11 cellular contexts compared by ENCODE assay signal in the genomic region with DNA sequence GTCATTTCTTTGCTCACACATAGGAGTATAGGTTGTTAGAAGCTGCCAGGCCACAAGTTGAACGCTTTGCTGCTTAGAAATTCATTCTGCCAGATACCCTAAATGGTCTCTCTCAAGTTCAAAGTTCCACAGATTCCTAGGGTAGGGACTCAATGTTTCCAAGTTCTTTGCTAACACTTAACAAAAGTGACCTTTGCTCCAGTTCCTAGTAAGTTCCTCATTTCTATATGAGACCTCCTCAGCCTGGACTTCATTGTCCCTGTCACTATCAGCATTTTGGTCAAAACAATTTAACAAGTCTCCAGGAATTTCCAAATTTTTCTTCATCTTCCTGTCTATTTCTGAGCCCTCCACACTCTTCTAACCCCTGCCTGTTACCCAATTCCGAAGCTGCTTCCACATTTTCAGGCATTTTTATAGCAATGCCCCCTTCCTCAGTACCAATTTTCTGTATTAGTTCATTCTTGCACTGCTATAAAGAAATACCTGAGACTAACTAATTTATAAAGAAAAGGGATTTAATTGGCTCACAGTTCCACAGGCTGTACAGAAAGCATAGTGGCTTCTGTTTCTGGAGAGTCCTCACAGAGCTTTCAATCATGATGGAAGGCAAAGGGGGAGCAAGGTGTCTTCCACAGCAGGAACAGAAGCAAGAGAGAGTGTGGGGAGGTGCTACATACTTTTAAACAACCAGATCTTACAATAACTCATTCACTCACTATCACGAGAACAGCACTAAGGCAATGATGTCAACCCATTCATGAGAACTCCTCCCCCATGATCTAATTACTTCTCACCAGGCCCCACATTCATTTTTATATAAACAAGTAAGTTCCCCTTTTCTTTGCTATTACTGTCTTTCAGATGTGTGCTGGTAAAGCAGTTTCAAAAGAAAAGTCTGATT. TPM values are rescaled to one million over a fixed set of nuclear protein-coding genes. Genes with fewer than 3 reads are reported as not detected.
DNase-seq lines count a peak whose midpoint lies in the region; ATAC-seq and TF ChIP-seq lines count a peak whose summit lies in the region.
"Had no signal": no experiment of that assay in that cellular context is flagged by ENCODE, and none has a peak within 500 bp of the region (broad histone marks: within the 10 kb centered on the region; RNA-seq: fewer than 3 reads in every experiment).

No MANE protein-coding gene starts in this region.

- no peaks in the 10 kb centered on the region for H3K36me3 ChIP-seq in right atrium auricular region
- no peaks in the 10 kb centered on the region for H3K36me3 ChIP-seq in thoracic aorta

- H3K4me3 Mint-ChIP-seq in activated naive CD4-positive, alpha-beta T cell treated with anti-CD3 and anti-CD28 coated beads for 36 hours: no peak overlapping the region

- H3K9me3 ChIP-seq in right atrium auricular region (no peaks in the 10 kb centered on the region), thoracic aorta (no peaks in the 10 kb centered on the region)

- no peak overlapping the region for H3K4me3 ChIP-seq in right atrium auricular region
- peak overlapping the region; percentile 35 for H3K4me3 ChIP-seq in thoracic aorta

- intact Hi-C loops in activated naive CD4-positive, alpha-beta T cell treated with anti-CD3 and anti-CD28 coated beads for 36 hours (cut with micrococcal nuclease): loop anchor here (5.0 kb wide), 1 partner anchor 216 kb away; a partner anchor contains a TSS

- H3K27ac ChIP-seq in right atrium auricular region (peak overlapping the region; percentile 13 to 51), thoracic aorta (peak overlapping the region in 1 of 2 donors; percentile 53)

- no peak for TF ChIP-seq CTCF in right atrium auricular region (IDR thresholded peaks at IDR 0.05)
- TF ChIP-seq CTCF in thoracic aorta (IDR thresholded peaks at IDR 0.05): no peak

- peaks cover 5% of the 10 kb centered on the region for H3K9me3 Mint-ChIP-seq in activated naive CD4-positive, alpha-beta T cell treated with anti-CD3 and anti-CD28 coated beads for 36 hours
- H3K9me3 Mint-ChIP-seq in activated naive CD4-positive, alpha-beta T cell treated with anti-CD3 and anti-CD28 coated beads, Interleukin-2, amount 50 U/mL, for 72 hours: peaks cover 0 to 17% of the 10 kb centered on the region in 2 donors

- no peak for ATAC-seq in activated naive CD4-positive, alpha-beta T cell treated with anti-CD3 and anti-CD28 coated beads, Interleukin-2, amount 50 U/mL, for 72 hours
- ATAC-seq in thoracic aorta (ENCODE audit: insufficient number of reproducible peaks, low FRiP score, low read depth) (no peak), HG03159 (IDR thresholded peaks at IDR 0.05; ENCODE audit: unreplicated experiment) (no peak)

- no peaks in the 10 kb centered on the region for H3K36me3 Mint-ChIP-seq in activated naive CD4-positive, alpha-beta T cell treated with anti-CD3 and anti-CD28 coated beads for 36 hours (ENCODE audit: low read depth)
- peaks cover 6 to 7% of the 10 kb centered on the region in 2 donors for H3K36me3 Mint-ChIP-seq in activated naive CD4-positive, alpha-beta T cell treated with anti-CD3 and anti-CD28 coated beads, Interleukin-2, amount 50 U/mL, for 72 hours

- H3K4me1 ChIP-seq in right atrium auricular region (no peaks in the 10 kb centered on the region), thoracic aorta (ENCODE audit: control insufficient read depth in 1 of 2, low read depth in 2 of 2) (no peaks in the 10 kb centered on the region)

- H3K27me3 ChIP-seq in right atrium auricular region (no peaks in the 10 kb centered on the region), thoracic aorta (replicated peaks; ENCODE audit: insufficient read depth) (no peaks in the 10 kb centered on the region)

- no peak for DNase-seq in activated naive CD4-positive, alpha-beta T cell treated with anti-CD3 and anti-CD28 coated beads for 36 hours
- DNase-seq in activated naive CD4-positive, alpha-beta T cell treated with anti-CD3 and anti-CD28 coated beads, Interleukin-2, amount 50 U/mL, for 72 hours (ENCODE audit: low spot score in 2 of 2): no peak
- DNase-seq in SKM-1 treated with dmso at 0.1 percent for 144 hours (lab: John Stamatoyannopoulos, UW; ENCODE audit: unreplicated experiment) (peak; percentile 46), right atrium auricular region (ENCODE audit: low spot score) (no peak), thoracic aorta (ENCODE audit: low spot score) (no peak), GOT3 (lab: John Stamatoyannopoulos, UW) (no peak), SW480 (ENCODE audit: low spot score) (no peak)
- DNase-seq: H7 had no signal

- no peaks in the 10 kb centered on the region for H3K27me3 Mint-ChIP-seq in activated naive CD4-positive, alpha-beta T cell treated with anti-CD3 and anti-CD28 coated beads for 36 hours (ENCODE audit: low read depth)

- CTCF ChIA-PET in activated naive CD4-positive, alpha-beta T cell treated with anti-CD3 and anti-CD28 coated beads for 36 hours (lab: Charles Lee): no interaction called here

- H3K4me1 Mint-ChIP-seq in activated naive CD4-positive, alpha-beta T cell treated with anti-CD3 and anti-CD28 coated beads for 36 hours (ENCODE audit: low read depth): peaks cover 25% of the 10 kb centered on the region

- H3K27ac Mint-ChIP-seq in activated naive CD4-positive, alpha-beta T cell treated with anti-CD3 and anti-CD28 coated beads for 36 hours: peak overlapping the region; percentile 29
- no peak overlapping the region for H3K27ac Mint-ChIP-seq in activated naive CD4-positive, alpha-beta T cell treated with anti-CD3 and anti-CD28 coated beads, Interleukin-2, amount 50 U/mL, for 72 hours

RNA-seq across cellular contexts. Expression of a gene that starts 11.5 kb away (rescaled TPM):
- 1 to 10 TPM; 4.0 to 4.2 TPM for total RNA-seq in activated naive CD4-positive, alpha-beta T cell treated with anti-CD3 and anti-CD28 coated beads for 36 hours
- 1 to 10 TPM; 1.1 to 3.2 TPM for total RNA-seq in activated naive CD4-positive, alpha-beta T cell treated with anti-CD3 and anti-CD28 coated beads, Interleukin-2, amount 50 U/mL, for 72 hours
- total RNA-seq in right atrium auricular region (1 to 10 TPM; 3.6 to 8.9 TPM), thoracic aorta (10 to 100 TPM; 16.1 to 36.3 TPM)

RNA-seq across cellular contexts. Expression of a gene that starts 33.3 kb away (rescaled TPM):
- total RNA-seq in activated naive CD4-positive, alpha-beta T cell treated with anti-CD3 and anti-CD28 coated beads for 36 hours: under 1 TPM; 0.12 to 0.17 TPM
- under 1 TPM in 1 of 2 donors, not detected in 1; 0.27 TPM for total RNA-seq in activated naive CD4-positive, alpha-beta T cell treated with anti-CD3 and anti-CD28 coated beads, Interleukin-2, amount 50 U/mL, for 72 hours
- total RNA-seq in right atrium auricular region (under 1 TPM in 1 of 2 donors, not detected in 1; 0.08 TPM), thoracic aorta (under 1 TPM; 0.28 to 0.81 TPM)
- total RNA-seq: A673, dermis microvascular lymphatic vessel endothelial cell, H7 had no signal

RNA-seq across cellular contexts. Expression of a gene that starts 40.5 kb away (rescaled TPM):
- total RNA-seq in activated naive CD4-positive, alpha-beta T cell treated with anti-CD3 and anti-CD28 coated beads for 36 hours: 1 to 10 TPM; 3.6 TPM
- total RNA-seq in activated naive CD4-positive, alpha-beta T cell treated with anti-CD3 and anti-CD28 coated beads, Interleukin-2, amount 50 U/mL, for 72 hours: 1 to 10 TPM; 3.7 to 5.1 TPM
- total RNA-seq in right atrium auricular region (1 to 10 TPM; 1.2 to 2.3 TPM), thoracic aorta (1 to 10 TPM; 1.8 to 3.5 TPM)
- total RNA-seq: H7 had no signal

RNA-seq across cellular contexts. Expression of a gene that starts 51.5 kb away (rescaled TPM):
- total RNA-seq in activated naive CD4-positive, alpha-beta T cell treated with anti-CD3 and anti-CD28 coated beads for 36 hours: under 1 TPM; 0.24 to 0.81 TPM
- 1 to 10 TPM in 1 of 2 donors, under 1 TPM in 1; 0.41 to 1.4 TPM for total RNA-seq in activated naive CD4-positive, alpha-beta T cell treated with anti-CD3 and anti-CD28 coated beads, Interleukin-2, amount 50 U/mL, for 72 hours
- 10 to 100 TPM; 57.7 to 73.2 TPM for total RNA-seq in right atrium auricular region
- 100 to 1,000 TPM; 148 to 180 TPM for total RNA-seq in thoracic aorta
